Comparison of ENCODE assay signal across 10 cellular contexts in the genomic region with DNA sequence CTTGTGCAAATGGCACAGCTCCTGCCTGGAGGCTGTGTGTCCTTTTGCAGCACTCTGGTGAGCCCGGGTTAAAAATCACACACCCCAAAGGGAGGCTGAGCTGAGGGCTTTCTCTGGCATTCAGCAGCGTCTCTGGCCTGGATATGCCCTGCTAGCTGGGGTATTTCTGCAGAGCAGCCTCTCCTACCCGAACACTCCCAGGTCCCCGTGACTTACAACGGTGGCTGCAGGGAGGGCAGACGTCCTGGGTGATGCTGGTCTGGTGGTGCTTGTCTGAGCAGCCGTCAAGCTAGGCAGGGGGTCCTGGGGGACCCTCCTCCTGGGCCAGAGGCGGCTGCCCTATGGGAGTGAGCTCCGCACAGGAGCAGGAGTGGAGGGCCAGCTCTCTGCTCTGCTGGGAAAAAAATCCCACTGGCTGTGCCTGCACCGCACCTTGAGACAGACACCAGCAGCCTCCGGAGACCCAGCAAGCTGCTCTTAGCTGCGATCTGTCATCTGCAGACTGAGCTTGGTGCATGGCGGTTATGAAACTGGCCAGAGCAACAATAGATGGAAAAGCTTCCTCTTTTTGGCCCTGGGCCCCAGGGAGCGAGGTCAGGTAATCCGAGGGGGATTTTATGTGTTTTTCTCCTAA. TPM values are rescaled to one million over a fixed set of nuclear protein-coding genes. Genes with fewer than 3 reads are reported as not detected.
A peak's percentile ranks its signal among the peaks of the same experiment; 100 is the strongest.
DNase-seq lines count a peak whose midpoint lies in the region; ATAC-seq and TF ChIP-seq lines count a peak whose summit lies in the region.
"Had no signal": no experiment of that assay in that cellular context is flagged by ENCODE, and none has a peak within 500 bp of the region (broad histone marks: within the 10 kb centered on the region; RNA-seq: fewer than 3 reads in every experiment).

No MANE protein-coding gene starts in this region.

- no peaks in the 10 kb centered on the region for H3K9me2 ChIP-seq in neural cell (ENCODE audit: insufficient read depth, low read length)

- H3K36me3 ChIP-seq in GM06990 (ENCODE audit: control insufficient read depth, insufficient read depth, low read length) (peaks cover 9% of the 10 kb centered on the region), neural cell (ENCODE audit: insufficient read depth, low read length) (no peaks in the 10 kb centered on the region)

- no peak overlapping the region for H3K27ac ChIP-seq in neural cell (ENCODE audit: low read length)

- no peaks in the 10 kb centered on the region for H4K20me1 ChIP-seq in neural cell (ENCODE audit: insufficient read depth)

- peaks cover 4% of the 10 kb centered on the region for H3K9me3 Mint-ChIP-seq in activated B cell treated with CpG ODN at 0.5 μM for 24 hours

- DNase-seq in GM06990 (ENCODE audit: extremely low read depth, insufficient read length) = peak; percentile 76
- DNase-seq in activated B cell treated with CpG ODN at 0.5 μM for 24 hours = peak; percentile 55
- DNase-seq in RKO (ENCODE audit: low spot score) = no peak
- DNase-seq in HuH-7 (ENCODE audit: low spot score) = no peak
- DNase-seq in NCI-H774 (lab: John Stamatoyannopoulos, UW) = no peak

- intact Hi-C loops in activated B cell treated with CpG ODN at 0.5 μM for 24 hours (cut with micrococcal nuclease) = loop anchor here (1.0 to 2.0 kb wide), 6 partner anchors 8 to 97 kb away; partner anchors contain the start of genes AKAP17A and P2RY8

- TF ChIP-seq EP300 in neural cell (conservative IDR thresholded peaks at IDR 0.05; ENCODE audit: poor library complexity, severe bottlenecking) = no peak

- no peak for TF ChIP-seq RAD21 in neural cell (conservative IDR thresholded peaks at IDR 0.05)

- H3K4me2 ChIP-seq in neural cell (ENCODE audit: low read length) = no peak overlapping the region

- TF ChIP-seq CTCF in GM06990 (IDR thresholded peaks at IDR 0.05; ENCODE audit: insufficient read depth, low read length, poor library complexity, severe bottlenecking) (no peak), activated B cell treated with CpG ODN at 0.5 μM for 24 hours (IDR thresholded peaks at IDR 0.05) (no peak), neural cell (IDR thresholded peaks at IDR 0.05; ENCODE audit: poor library complexity, severe bottlenecking) (no peak)

- peak overlapping the region; percentile 25 for H3K9ac ChIP-seq in neural cell (ENCODE audit: low read length)

- peaks cover 65% of the 10 kb centered on the region for H3K4me1 Mint-ChIP-seq in activated B cell treated with CpG ODN at 0.5 μM for 24 hours

- no peaks in the 10 kb centered on the region for H3K27me3 ChIP-seq in GM06990 (replicated peaks; ENCODE audit: control insufficient read depth, insufficient read depth, low read length)
- H3K27me3 ChIP-seq in neural cell (ENCODE audit: insufficient read depth, low read depth, low read length) = no peaks in the 10 kb centered on the region

- CTCF ChIA-PET in activated B cell treated with CpG ODN at 0.5 μM for 24 hours (lab: Charles Lee) = no interaction called here

- peaks cover 55% of the 10 kb centered on the region for H3K36me3 Mint-ChIP-seq in activated B cell treated with CpG ODN at 0.5 μM for 24 hours (ENCODE audit: low read depth)

- peak overlapping the region; percentile 88 for H3K4me3 Mint-ChIP-seq in activated B cell treated with CpG ODN at 0.5 μM for 24 hours

- H3K27ac Mint-ChIP-seq in activated B cell treated with CpG ODN at 0.5 μM for 24 hours = peak overlapping the region; percentile 81

- peak overlapping the region; percentile 4 for H2AFZ ChIP-seq in neural cell (ENCODE audit: low read depth, low read length)

- H3K27me3 Mint-ChIP-seq in activated B cell treated with CpG ODN at 0.5 μM for 24 hours = no peaks in the 10 kb centered on the region

- ATAC-seq in GM19452 (IDR thresholded peaks at IDR 0.05; ENCODE audit: unreplicated experiment) (peak; percentile 54), HG03432 (IDR thresholded peaks at IDR 0.05; ENCODE audit: unreplicated experiment) (peak; percentile 62), activated B cell treated with CpG ODN at 0.5 μM for 24 hours (ENCODE audit: low read depth) (peak; percentile 73)

- no peaks in the 10 kb centered on the region for H3F3A ChIP-seq in neural cell (ENCODE audit: insufficient read depth, low read length, poor library complexity, severe bottlenecking)

- H3K9me3 ChIP-seq in neural cell (ENCODE audit: low read length) = no peaks in the 10 kb centered on the region

- H3K4me3 ChIP-seq in GM06990 (replicated peaks; ENCODE audit: low read depth, low read length) (peak overlapping the region; percentile 70), neural cell (ENCODE audit: low read length) (peak overlapping the region; percentile 35)

- POLR2A ChIA-PET in activated B cell treated with CpG ODN at 0.5 μM for 24 hours (lab: Charles Lee) = no interaction called here

- H3K79me2 ChIP-seq in neural cell (replicated peaks; ENCODE audit: insufficient read depth, low read length) = no peaks in the 10 kb centered on the region

TF ChIP-seq in neural cell, 6 proteins besides CTCF, POLR2A, EP300 and RAD21:
- TF ChIP-seq TAF1 (IDR thresholded peaks at IDR 0.05; ENCODE audit: low read depth) = no peak

RNA-seq across cellular contexts. Expression of gene ASMTL, which starts 41.3 kb away (rescaled TPM):
- total RNA-seq in activated B cell treated with CpG ODN at 0.5 μM for 24 hours = 49.2 and 52.1 TPM in 2 replicates
- polyA plus RNA-seq in neural cell = 21.5 and 25.9 TPM in 2 replicates
- 18.9 and 19.5 TPM in 2 replicates for polyA minus RNA-seq in neural cell

RNA-seq across cellular contexts. Expression of gene P2RY8, which starts 43.0 kb away (rescaled TPM):
- total RNA-seq in activated B cell treated with CpG ODN at 0.5 μM for 24 hours = 315 and 332 TPM in 2 replicates
- not detected in 2 replicates for polyA plus RNA-seq in neural cell
- polyA minus RNA-seq in neural cell = 0.24 TPM in 1 of 2 replicates, not detected in the other
- total RNA-seq: bronchial epithelial cell, pulmonary artery endothelial cell had no signal

Comparison
In these comparisons a context has a peak if more than half of its experiments do, and no peak if none do; other contexts are left out.
1. DNase-seq: peak in GM06990 (single experiment) and activated B cell treated with CpG ODN at 0.5 μM for 24 hours (single experiment); none in RKO (single experiment), HuH-7 (single experiment) and NCI-H774 (single experiment).
2. Peak in every context shown above with its lines, with median percentiles within 50 percentile points of each other: ATAC-seq.